ENCODE assay signal across 8 cellular contexts in the genomic region with DNA sequence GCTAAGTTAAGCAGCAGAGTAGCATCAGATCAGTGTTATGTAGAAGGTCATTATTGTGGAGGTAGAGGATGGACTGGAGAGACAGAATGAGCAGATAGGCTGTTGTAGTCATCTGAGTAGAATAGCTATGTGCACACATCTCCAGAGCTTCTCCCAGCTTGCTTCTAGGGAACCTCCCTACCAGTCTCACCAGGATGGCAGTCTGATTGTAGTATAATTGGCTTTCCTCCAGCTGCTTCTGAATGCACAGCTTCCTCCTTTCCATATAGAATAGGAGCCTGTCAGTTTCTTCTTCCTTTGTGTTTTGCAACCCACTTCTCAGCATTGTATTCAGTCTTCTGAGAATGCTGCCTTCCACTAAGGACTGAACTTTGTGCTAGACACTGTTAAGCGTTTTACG. TPM values are rescaled to one million over a fixed set of nuclear protein-coding genes. Genes with fewer than 3 reads are reported as not detected.
DNase-seq lines count a peak whose midpoint lies in the region; TF ChIP-seq lines count a peak whose summit lies in the region.

No MANE protein-coding gene starts in this region.

- H3K4me1 ChIP-seq in Caco-2 (peaks cover 20% of the 10 kb centered on the region), neural progenitor cell (peaks cover 32% of the 10 kb centered on the region)

- peaks cover 35% of the 10 kb centered on the region for H3F3A ChIP-seq in neural progenitor cell (ENCODE audit: low read depth)

- intact Hi-C loops in Caco-2 (cut with micrococcal nuclease; ENCODE audit: unreplicated experiment), result no loop called here

- H3K27ac Mint-ChIP-seq in Caco-2 (ENCODE audit: unreplicated experiment) (no peak overlapping the region), chondrocyte (ENCODE audit: unreplicated experiment) (no peak overlapping the region), neural progenitor cell (no peak overlapping the region)

- H3K4me3 ChIP-seq in Caco-2 (ENCODE audit: low read depth, low read length), result peak overlapping the region; percentile 9; the same call in 1 of the 2 replicates
- peak overlapping the region; percentile 78 for H3K4me3 ChIP-seq in neural progenitor cell

- peaks cover 56% of the 10 kb centered on the region for H3K36me3 Mint-ChIP-seq in Caco-2 (ENCODE audit: insufficient read depth, unreplicated experiment)
- H3K36me3 Mint-ChIP-seq in chondrocyte (ENCODE audit: low read depth), result peaks cover 29% of the 10 kb centered on the region
- peaks cover 46% of the 10 kb centered on the region for H3K36me3 Mint-ChIP-seq in neural progenitor cell

- peak overlapping the region; percentile 9 for H3K4me3 Mint-ChIP-seq in Caco-2 (ENCODE audit: unreplicated experiment)
- peak overlapping the region; percentile 90 for H3K4me3 Mint-ChIP-seq in chondrocyte (ENCODE audit: unreplicated experiment)
- peak overlapping the region; percentile 97 for H3K4me3 Mint-ChIP-seq in neural progenitor cell

- DNase-seq in Caco-2 (no peak), NOMO-1 treated with DMSO at 0.1 percent for 48 hours (lab: John Stamatoyannopoulos, UW; ENCODE audit: unreplicated experiment) (peak; percentile 64), chondrocyte (ENCODE audit: low spot score) (no peak), neural progenitor cell (ENCODE audit: low spot score) (no peak), epidermal melanocyte (ENCODE audit: insufficient read length, low spot score) (no peak), DMS 273 treated with DMSO at 0.1 percent for 48 hours (lab: John Stamatoyannopoulos, UW) (no peak), NCI-H1694 (lab: John Stamatoyannopoulos, UW) (no peak), cerebellar nuclear complex (lab: John Stamatoyannopoulos, UW) (no peak)

- H3K9ac ChIP-seq in neural progenitor cell, result no peak overlapping the region

- peaks cover 21% of the 10 kb centered on the region for H4K20me1 ChIP-seq in neural progenitor cell (ENCODE audit: low read depth)

- POLR2A ChIA-PET in Caco-2 (lab: Charles Lee), result interaction anchor here (0.6 to 1.0 kb wide), 4 partner anchors 41 to 112 kb away, joined by 3 to 5 read pairs (median 3); a partner anchor contains a TSS

- peak overlapping the region; percentile 92 for H3K4me2 ChIP-seq in neural progenitor cell

- no peak for TF ChIP-seq CTCF in Caco-2 (IDR thresholded peaks at IDR 0.05; ENCODE audit: insufficient read depth in 1 of 2, low read depth in 1 of 2, low read length in 1 of 2, severe bottlenecking in 1 of 2, unreplicated experiment in 1 of 2)
- no peak for TF ChIP-seq CTCF in chondrocyte (IDR thresholded peaks at IDR 0.05)
- no peak for TF ChIP-seq CTCF in neural progenitor cell (IDR thresholded peaks at IDR 0.05)

- H3K9me3 Mint-ChIP-seq in Caco-2 (ENCODE audit: unreplicated experiment) (no peaks in the 10 kb centered on the region), chondrocyte (ENCODE audit: low read depth) (no peaks in the 10 kb centered on the region), neural progenitor cell (no peaks in the 10 kb centered on the region)

- CTCF ChIA-PET in Caco-2 (lab: Charles Lee), result interaction anchor here (0.8 to 1.1 kb wide), 2 partner anchors 117 to 129 kb away, joined by 3 to 8 read pairs; no protein-coding TSS in a partner anchor

- peaks cover 18% of the 10 kb centered on the region for H3K4me1 Mint-ChIP-seq in Caco-2 (ENCODE audit: low read depth, unreplicated experiment)
- peaks cover 43% of the 10 kb centered on the region for H3K4me1 Mint-ChIP-seq in chondrocyte (ENCODE audit: low read depth)
- peaks cover 38% of the 10 kb centered on the region for H3K4me1 Mint-ChIP-seq in neural progenitor cell

- H3K79me2 ChIP-seq in neural progenitor cell (ENCODE audit: low read depth), result peaks cover 34% of the 10 kb centered on the region

- peaks cover 11% of the 10 kb centered on the region for H3K36me3 ChIP-seq in Caco-2 (ENCODE audit: control insufficient read depth, insufficient read depth, low read length)
- peaks cover 5% of the 10 kb centered on the region for H3K36me3 ChIP-seq in neural progenitor cell

- H3K9me3 ChIP-seq in Caco-2 (no peaks in the 10 kb centered on the region), neural progenitor cell (ENCODE audit: low read depth) (no peaks in the 10 kb centered on the region)

- no peak overlapping the region for H3K27ac ChIP-seq in neural progenitor cell

- H3K27me3 ChIP-seq in Caco-2 (replicated peaks; ENCODE audit: control insufficient read depth, insufficient read depth, low read length), result no peaks in the 10 kb centered on the region
- peaks cover 6% of the 10 kb centered on the region for H3K27me3 ChIP-seq in neural progenitor cell

- no peaks in the 10 kb centered on the region for H3K27me3 Mint-ChIP-seq in Caco-2 (ENCODE audit: insufficient read depth, unreplicated experiment)
- H3K27me3 Mint-ChIP-seq in chondrocyte (ENCODE audit: low read depth), result no peaks in the 10 kb centered on the region
- H3K27me3 Mint-ChIP-seq in neural progenitor cell (ENCODE audit: insufficient read depth, low read depth), result peaks cover 7% of the 10 kb centered on the region

- no TSS peak for BruUV-seq in Caco-2 (replicated peaks; lab: Mats Ljungman, UMichigan)

- H2AFZ ChIP-seq in neural progenitor cell (replicated peaks), result no peak overlapping the region

RNA-seq across cellular contexts. Expression of a gene that starts 2.1 kb away (rescaled TPM):
- total RNA-seq in Caco-2 (2022) (20.1 and 23.0 TPM in 2 replicates), chondrocyte (24.3 to 34.6 TPM (median 27.1 TPM) in 3 replicates), neural progenitor cell (ENCODE audit: low replicate concordance) (26.9 and 33.0 TPM in 2 replicates)

RNA-seq across cellular contexts. Expression of a gene that starts 2.3 kb away (rescaled TPM):
- total RNA-seq in Caco-2 (2022) (35.8 and 43.0 TPM in 2 replicates), chondrocyte (27.3 to 36.7 TPM (median 28.0 TPM) in 3 replicates), neural progenitor cell (ENCODE audit: low replicate concordance) (38.4 and 40.4 TPM in 2 replicates)

RNA-seq across cellular contexts. Expression of a gene that starts 24.2 kb away (rescaled TPM):
- total RNA-seq in Caco-2 (2022), result 1.1 TPM in 2 replicates
- total RNA-seq in chondrocyte, result 0.37 to 0.46 TPM in 2 of 3 replicates, not detected in the other
- 0.43 TPM in 1 of 2 replicates, not detected in the other for total RNA-seq in neural progenitor cell (ENCODE audit: low replicate concordance)

RNA-seq across cellular contexts. Expression of a gene that starts 49.2 kb away (rescaled TPM):
- 11.8 and 12.9 TPM in 2 replicates for total RNA-seq in Caco-2 (2022)
- 19.4 to 30.0 TPM (median 21.7 TPM) in 3 replicates for total RNA-seq in chondrocyte
- 17.0 and 30.9 TPM in 2 replicates for total RNA-seq in neural progenitor cell (ENCODE audit: low replicate concordance)

Comparison
In these comparisons a context has a peak if more than half of its experiments do, and no peak if none do; other contexts are left out.
1. H3K4me3 Mint-ChIP-seq: peak in every context shown above with its lines; median percentile 97 in neural progenitor cell; 90 in chondrocyte; 9 in Caco-2.